ENCODE assay signal across 6 cellular contexts in the genomic region with DNA sequence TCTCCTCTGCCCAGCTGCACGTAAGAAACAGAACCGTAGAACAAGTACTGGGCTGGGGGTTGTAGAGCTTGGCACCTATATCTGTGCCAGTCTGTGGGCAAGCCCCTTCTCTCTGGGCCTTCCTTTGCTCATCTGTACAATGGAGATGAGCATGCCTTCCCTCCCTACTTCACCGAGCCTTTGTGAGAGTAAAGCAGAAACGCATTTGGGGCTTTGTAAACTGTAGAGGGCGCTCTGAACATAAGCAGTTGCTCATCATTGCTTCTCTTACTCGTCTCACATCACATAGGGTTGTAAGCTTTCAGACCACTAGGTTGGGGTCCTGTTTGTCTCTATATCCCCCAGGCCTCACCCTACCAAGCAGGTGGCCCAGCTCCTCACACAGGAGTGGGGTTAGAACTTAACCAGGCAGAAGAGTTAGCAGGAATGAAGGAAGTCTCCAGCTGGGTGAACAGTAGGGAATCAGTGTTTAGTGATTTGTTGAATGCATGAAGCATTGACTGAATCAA. TPM values are rescaled to one million over a fixed set of nuclear protein-coding genes. Genes with fewer than 3 reads are reported as not detected.
DNase-seq lines count a peak whose midpoint lies in the region; ATAC-seq, FAIRE-seq and TF ChIP-seq lines count a peak whose summit lies in the region.

No MANE protein-coding gene starts in this region.

- no peak overlapping the region for H3K4me2 ChIP-seq in fibroblast of lung (ENCODE audit: extremely low read depth, insufficient read depth, low read length)

- H3K4me1 ChIP-seq in fibroblast of lung (ENCODE audit: control insufficient read depth, extremely low read depth, insufficient read depth, low read length), result peaks cover 2% of the 10 kb centered on the region

- H3K79me2 ChIP-seq in fibroblast of lung (ENCODE audit: control insufficient read depth, insufficient read depth, low read length), result no peaks in the 10 kb centered on the region

- H3K9ac ChIP-seq in fibroblast of lung (ENCODE audit: insufficient read depth, low read length), result no peak overlapping the region

- no peaks in the 10 kb centered on the region for H4K20me1 ChIP-seq in fibroblast of lung (ENCODE audit: control insufficient read depth, extremely low read depth, insufficient read depth, low read length)

- H3K27me3 ChIP-seq in fibroblast of lung (ENCODE audit: control insufficient read depth, insufficient read depth, low read length), result peaks cover 3% of the 10 kb centered on the region

- no peaks in the 10 kb centered on the region for H3K36me3 ChIP-seq in fibroblast of lung (ENCODE audit: control insufficient read depth, insufficient read depth, low read length)

- H3K4me3 ChIP-seq in fibroblast of lung (replicated peaks in 1 of 4; ENCODE audit: control extremely low read depth in 1 of 4, insufficient read depth in 1 of 4, low read depth in 3 of 4, low read length in 4 of 4), result no peak overlapping the region

- H2AFZ ChIP-seq in fibroblast of lung (ENCODE audit: low read length), result no peak overlapping the region

- no peaks in the 10 kb centered on the region for H3K9me3 ChIP-seq in fibroblast of lung (ENCODE audit: control insufficient read depth, insufficient read depth, low read depth, low read length)

- no peak for ATAC-seq in GM18909 (IDR thresholded peaks at IDR 0.05; ENCODE audit: poor library complexity, unreplicated experiment)

- DNase-seq in A172 (ENCODE audit: low spot score) (peak; percentile 64), GM20000 (ENCODE audit: low spot score) (peak; percentile 81), RCC 7860 (ENCODE audit: low spot score) (peak; percentile 36), fibroblast of lung (ENCODE audit: low read depth in 2 of 2) (peak; percentile 56 to 77), urothelium cell line (ENCODE audit: low spot score) (peak; percentile 39)

- no peak overlapping the region for H3K27ac ChIP-seq in fibroblast of lung (ENCODE audit: insufficient read depth, low read length)

- peak; percentile 70 for TF ChIP-seq CTCF in GM20000 (IDR thresholded peaks at IDR 0.05; ENCODE audit: extremely low read depth, missing control alignments)
- peak; percentile 63 to 81 for TF ChIP-seq CTCF in fibroblast of lung (conservative IDR thresholded peaks at IDR 0.05 in 1 of 2, IDR thresholded peaks at IDR 0.05 in 1 of 2; ENCODE audit: low read depth in 1 of 2, low read length in 2 of 2)

- FAIRE-seq in RCC 7860 (lab: Jason Lieb, UNC) (no peak), urothelium cell line (lab: Jason Lieb, UNC) (no peak)

RNA-seq across cellular contexts. Expression of gene SAMD14, which starts 15.1 kb away (rescaled TPM):
- total RNA-seq in A172 (2014; rRNA removed; shearing (Covaris generic)), result 0.50 and 0.62 TPM in 2 replicates
- 2.1 and 2.3 TPM in 2 replicates for total RNA-seq in fibroblast of lung
- 1.4 and 3.8 TPM in 2 replicates for polyA plus RNA-seq in fibroblast of lung
- polyA plus RNA-seq in fibroblast of lung (2012), result 6.5 and 13.5 TPM in 2 replicates
- 2.1 and 14.8 TPM in 2 replicates for polyA minus RNA-seq in fibroblast of lung (ENCODE audit: low replicate concordance)

RNA-seq across cellular contexts. Expression of gene PDK2, which starts 19.8 kb away (rescaled TPM):
- total RNA-seq in A172 (2014; rRNA removed; shearing (Covaris generic)), result 13.7 and 13.9 TPM in 2 replicates
- 19.2 and 19.3 TPM in 2 replicates for total RNA-seq in fibroblast of lung
- polyA plus RNA-seq in fibroblast of lung, result 41.0 and 44.6 TPM in 2 replicates
- 27.6 and 28.3 TPM in 2 replicates for polyA plus RNA-seq in fibroblast of lung (2012)
- 178 and 230 TPM in 2 replicates for polyA minus RNA-seq in fibroblast of lung (ENCODE audit: low replicate concordance)

RNA-seq across cellular contexts. Expression of gene PPP1R9B, which starts 35.6 kb away (rescaled TPM):
- 19.1 and 35.5 TPM in 2 replicates for total RNA-seq in A172 (2014; rRNA removed; shearing (Covaris generic))
- total RNA-seq in fibroblast of lung, result 41.5 and 45.5 TPM in 2 replicates
- polyA plus RNA-seq in fibroblast of lung, result 22.1 and 26.0 TPM in 2 replicates
- polyA plus RNA-seq in fibroblast of lung (2012), result 37.9 and 40.6 TPM in 2 replicates
- polyA minus RNA-seq in fibroblast of lung (ENCODE audit: low replicate concordance), result 25.3 and 28.3 TPM in 2 replicates

RNA-seq across cellular contexts. Expression of gene SGCA, which starts 50.9 kb away (rescaled TPM):
- 0.22 and 9.3 TPM in 2 replicates for total RNA-seq in A172 (2014; rRNA removed; shearing (Covaris generic))
- 4.1 and 4.3 TPM in 2 replicates for total RNA-seq in fibroblast of lung
- 1.4 and 1.6 TPM in 2 replicates for polyA plus RNA-seq in fibroblast of lung
- polyA plus RNA-seq in fibroblast of lung (2012), result 5.2 and 8.8 TPM in 2 replicates
- polyA minus RNA-seq in fibroblast of lung (ENCODE audit: low replicate concordance), result 1.7 and 5.6 TPM in 2 replicates

RNA-seq across cellular contexts. Expression of gene ITGA3, which starts 59.0 kb away (rescaled TPM):
- total RNA-seq in A172 (2014; rRNA removed; shearing (Covaris generic)), result 839 and 951 TPM in 2 replicates
- total RNA-seq in fibroblast of lung, result 89.1 and 269 TPM in 2 replicates
- polyA plus RNA-seq in fibroblast of lung, result 67.3 and 76.6 TPM in 2 replicates
- polyA plus RNA-seq in fibroblast of lung (2012), result 120 and 129 TPM in 2 replicates
- 307 and 449 TPM in 2 replicates for polyA minus RNA-seq in fibroblast of lung (ENCODE audit: low replicate concordance)
